ENCODE assay signal across 29 cellular contexts in genomic region chr5:135832941-135833340, GRCh38. TPM values are rescaled to one million over a fixed set of nuclear protein-coding genes. Genes with fewer than 3 reads are reported as not detected.
"Had no signal": no experiment of that assay in that cellular context is flagged by ENCODE, and none has a peak within 500 bp of the region (broad histone marks: within the 10 kb centered on the region; RNA-seq: fewer than 3 reads in every experiment).

No MANE protein-coding gene starts in this region.

- H3K27me3 ChIP-seq: ascending aorta, uterus had no signal

- ATAC-seq: esophagus mucosa; heart left ventricle; left lung; sciatic nerve; stimulated activated effector memory CD8-positive, alpha-beta T cell treated with anti-CD3 and anti-CD28 coated beads, Interleukin-12 subunit alpha, Interleukin-12 subunit beta, amount 100 ng/mL, for 72 hours; T-cell had no signal

- H3K4me1 ChIP-seq: ascending aorta, uterus had no signal

- H3K9me3 ChIP-seq: ascending aorta, heart left ventricle, left lung, thoracic aorta, uterus had no signal

- H3K27ac Mint-ChIP-seq: activated naive CD4-positive, alpha-beta T cell treated with anti-CD3 and anti-CD28 coated beads, Interleukin-2, amount 10 ng/mL, durations not matched to agents 7 days and 5 days; activated naive CD8-positive, alpha-beta T cell treated with anti-CD3 and anti-CD28 coated beads, Interleukin-2, amount 10 ng/mL, durations not matched to agents 7 days and 5 days; nephron; stimulated activated effector memory CD8-positive, alpha-beta T cell treated with anti-CD3 and anti-CD28 coated beads, Interleukin-12 subunit alpha, Interleukin-12 subunit beta, amount 100 ng/mL, for 72 hours; stimulated activated naive CD8-positive, alpha-beta T cell treated with anti-CD3 and anti-CD28 coated beads, Interleukin-15, Interleukin-2, amounts not matched to agents 100 ng/mL and 50 ng/mL, for 24 hours; T-cell had no signal

- H3K4me1 Mint-ChIP-seq: activated naive CD4-positive, alpha-beta T cell treated with anti-CD3 and anti-CD28 coated beads, Interleukin-2, amount 10 ng/mL, durations not matched to agents 7 days and 5 days; stimulated activated effector memory CD8-positive, alpha-beta T cell treated with anti-CD3 and anti-CD28 coated beads, Interleukin-12 subunit alpha, Interleukin-12 subunit beta, amount 100 ng/mL, for 72 hours had no signal

- H3K36me3 ChIP-seq: ascending aorta, cardiac muscle cell, heart left ventricle, left lung, thoracic aorta, uterus had no signal

- H3K4me3 Mint-ChIP-seq: activated naive CD4-positive, alpha-beta T cell treated with anti-CD3 and anti-CD28 coated beads, Interleukin-2, amount 10 ng/mL, durations not matched to agents 7 days and 5 days; activated naive CD8-positive, alpha-beta T cell treated with anti-CD3 and anti-CD28 coated beads, Interleukin-2, amount 10 ng/mL, durations not matched to agents 7 days and 5 days; brain; nephron; stimulated activated effector memory CD8-positive, alpha-beta T cell treated with anti-CD3 and anti-CD28 coated beads, Interleukin-12 subunit alpha, Interleukin-12 subunit beta, amount 100 ng/mL, for 72 hours; stimulated activated naive CD8-positive, alpha-beta T cell treated with anti-CD3 and anti-CD28 coated beads, Interleukin-15, Interleukin-2, amounts not matched to agents 100 ng/mL and 50 ng/mL, for 24 hours; T-cell had no signal

- H3K4me3 ChIP-seq: ascending aorta, cardiac muscle cell, heart left ventricle, left lung, lung, skin epidermis, thoracic aorta, uterus had no signal

- DNase-seq: activated CD4-positive, alpha-beta T cell treated with anti-CD3 and anti-CD28 coated beads for 48 hours; activated CD4-positive, alpha-beta T cell treated with anti-CD3 and anti-CD28 coated beads, Interleukin-2, amount 50 U/mL, for 48 hours; activated gamma-delta T cell; activated naive CD4-positive, alpha-beta T cell treated with anti-CD3 and anti-CD28 coated beads, Interleukin-2, amount 10 ng/mL, durations not matched to agents 7 days and 5 days; activated naive CD8-positive, alpha-beta T cell treated with anti-CD3 and anti-CD28 coated beads, Interleukin-2, amount 10 ng/mL, durations not matched to agents 7 days and 5 days; cerebellar nuclear complex; cortex of kidney; foreskin fibroblast; heart left ventricle; kidney glomerular epithelial cell; left lung; stimulated activated CD4-positive, alpha-beta T cell treated with anti-CD3 and anti-CD28 coated beads, Interleukin-4, amount 100 ng/mL, for 24 hours; trophoblast cell; uterus had no signal

- H3K36me3 Mint-ChIP-seq: activated naive CD4-positive, alpha-beta T cell treated with anti-CD3 and anti-CD28 coated beads, Interleukin-2, amount 10 ng/mL, durations not matched to agents 7 days and 5 days; activated naive CD8-positive, alpha-beta T cell treated with anti-CD3 and anti-CD28 coated beads, Interleukin-2, amount 10 ng/mL, durations not matched to agents 7 days and 5 days; brain; stimulated activated effector memory CD8-positive, alpha-beta T cell treated with anti-CD3 and anti-CD28 coated beads, Interleukin-12 subunit alpha, Interleukin-12 subunit beta, amount 100 ng/mL, for 72 hours; T-cell had no signal

- H3K9me3 Mint-ChIP-seq: stimulated activated naive CD8-positive, alpha-beta T cell treated with anti-CD3 and anti-CD28 coated beads, Interleukin-15, Interleukin-2, amounts not matched to agents 100 ng/mL and 50 ng/mL, for 24 hours had no signal

RNA-seq across cellular contexts. Expression of gene SLC25A48, which starts 1.5 kb away (rescaled TPM):
- total RNA-seq: activated naive CD8-positive, alpha-beta T cell treated with anti-CD3 and anti-CD28 coated beads, Interleukin-2, amount 10 ng/mL, durations not matched to agents 7 days and 5 days; ascending aorta; lung; osteoblast; renal cortical epithelial cell; T-cell; T-helper 2 cell treated with Interferon-gamma antibody and Interleukin-4, amounts not matched to agents 100 ng/mL and 5 ng/mL, for 36 hours had no signal
